ENCODE assay signal across 16 cellular contexts in genomic region chr20:58897493-58897892, GRCh38. TPM values are rescaled to one million over a fixed set of nuclear protein-coding genes. Genes with fewer than 3 reads are reported as not detected.
A peak's percentile ranks its signal among the peaks of the same experiment; 100 is the strongest.
DNase-seq lines count a peak whose midpoint lies in the region; ATAC-seq, FAIRE-seq and TF ChIP-seq lines count a peak whose summit lies in the region.
"Had no signal": no experiment of that assay in that cellular context is flagged by ENCODE, and none has a peak within 500 bp of the region (broad histone marks: within the 10 kb centered on the region; RNA-seq: fewer than 3 reads in every experiment).

No MANE protein-coding gene starts in this region.

- H3K27me3 ChIP-seq in HepG2 (ENCODE audit: control insufficient read depth in 1 of 2, insufficient read depth in 2 of 2, low read length in 2 of 2), result no peaks in the 10 kb centered on the region; a peak in 1 of 5 replicates
- H3K27me3 ChIP-seq in right lobe of liver, result no peaks in the 10 kb centered on the region
- H3K27me3 ChIP-seq in tibial artery, result no peaks in the 10 kb centered on the region
- H3K27me3 ChIP-seq: tibial nerve had no signal

- CTCF ChIA-PET in HepG2 (lab: Yijun Ruan, JAX; ENCODE audit: low intra/inter-chr PET ratio, low total read pairs), result no interaction called here

- intact Hi-C loops in HepG2 (cut with micrococcal nuclease; ENCODE audit: unreplicated experiment) (loop anchor here (10.0 kb wide), 1 partner anchor 243 kb away; the partner anchor contains the start of gene STX16), right lobe of liver (cut with DNase I) (loop anchor here in 1 of 2 donors (10.0 kb wide), 2 partner anchors 117 to 147 kb away; partner anchors contain the start of genes PRELID3B and TUBB1), tibial artery (cut with DNase I; ENCODE audit: low total_unique reads) (no loop called here)

- no peaks in the 10 kb centered on the region for H3K9me3 ChIP-seq in HepG2 (ENCODE audit: low read length)
- no peaks in the 10 kb centered on the region for H3K9me3 ChIP-seq in right lobe of liver
- no peaks in the 10 kb centered on the region for H3K9me3 ChIP-seq in tibial artery
- H3K9me3 ChIP-seq: tibial nerve had no signal

- H3K4me3 ChIP-seq in HepG2 (replicated peaks in 1 of 3; ENCODE audit: insufficient read depth in 1 of 3, low read depth in 2 of 3, low read length in 3 of 3) (no peak overlapping the region), right lobe of liver (no peak overlapping the region), tibial artery (no peak overlapping the region)
- H3K4me3 ChIP-seq: tibial nerve had no signal

- no peak for ATAC-seq in HepG2
- ATAC-seq in right lobe of liver, result no peak
- ATAC-seq in GM18909 (IDR thresholded peaks at IDR 0.05; ENCODE audit: poor library complexity, unreplicated experiment), result no peak
- ATAC-seq: SK-N-SH treated with all-trans-retinoic acid at 6 μM for 48 hours had no signal

- no peaks in the 10 kb centered on the region for H3K27me3 Mint-ChIP-seq in activated naive CD8-positive, alpha-beta T cell
- no peaks in the 10 kb centered on the region for H3K27me3 Mint-ChIP-seq in mesothelial cell of epicardium (ENCODE audit: low read depth)

- FAIRE-seq in HepG2 (lab: Jason Lieb, UNC), result no peak
- FAIRE-seq: islet of Langerhans had no signal

- no peak overlapping the region for H3K9ac ChIP-seq in HepG2 (ENCODE audit: insufficient read depth, low read depth, low read length)

- H3K27ac Mint-ChIP-seq in activated naive CD8-positive, alpha-beta T cell, result peak overlapping the region; percentile 92
- H3K27ac Mint-ChIP-seq in mesothelial cell of epicardium, result peak overlapping the region; percentile 77

- WGBS in HepG2 (ENCODE audit: low lambda C conversion rate), result 97% methylated on average over 4 of the region's 4 CpGs
- 72% methylated on average over 4 of the region's 4 CpGs for WGBS in right lobe of liver (ENCODE audit: insufficient coverage, low coverage, low lambda C conversion rate, missing lambda C conversion rate)

- H4K20me1 ChIP-seq in HepG2 (ENCODE audit: insufficient read depth, low read length), result peaks cover 94% of the 10 kb centered on the region

- no peak for TF ChIP-seq RAD21 in HepG2 (CRISPR knock-in tag; IDR thresholded peaks at IDR 0.05)

- POLR2A ChIA-PET in HepG2 (lab: Yijun Ruan, JAX), result interaction anchor here (1.1 kb wide), 1 partner anchor 83 kb away, joined by 3 read pairs; the partner anchor contains the start of gene NELFCD

- no peaks in the 10 kb centered on the region for H3K9me3 Mint-ChIP-seq in activated naive CD8-positive, alpha-beta T cell (ENCODE audit: low read depth)
- H3K9me3 Mint-ChIP-seq in mesothelial cell of epicardium, result no peaks in the 10 kb centered on the region

- TF ChIP-seq POLR2A in HepG2 (IDR thresholded peaks at IDR 0.05; ENCODE audit: insufficient read depth in 1 of 2, low read depth in 2 of 2, low read length in 2 of 2) (no peak), right lobe of liver (IDR thresholded peaks at IDR 0.05) (no peak)

- TF ChIP-seq CTCF in HepG2 (CRISPR knock-in tag; IDR thresholded peaks at IDR 0.05) (no peak), right lobe of liver (IDR thresholded peaks at IDR 0.05) (no peak), mesothelial cell of epicardium (IDR thresholded peaks at IDR 0.05; ENCODE audit: unreplicated experiment) (no peak), tibial artery (IDR thresholded peaks at IDR 0.05) (no peak)

- no peak overlapping the region for H3K27ac ChIP-seq in HepG2 (ENCODE audit: extremely low read length, insufficient read depth, low read length)
- H3K27ac ChIP-seq in right lobe of liver, result no peak overlapping the region
- H3K27ac ChIP-seq in tibial artery, result peak overlapping the region; percentile 40 to 100
- H3K27ac ChIP-seq: epithelial cell of prostate had no signal

- TF ChIP-seq EP300 in HepG2 (IDR thresholded peaks at IDR 0.05; ENCODE audit: low read depth in 2 of 2, low read length in 2 of 2), result no peak
- TF ChIP-seq EP300 in HepG2 (CRISPR knock-in tag; IDR thresholded peaks at IDR 0.05; ENCODE audit: borderline replicate concordance), result no peak

- H3K4me1 Mint-ChIP-seq in activated naive CD8-positive, alpha-beta T cell (ENCODE audit: low read depth), result peaks cover 76% of the 10 kb centered on the region
- H3K4me1 Mint-ChIP-seq in mesothelial cell of epicardium, result peaks cover 89% of the 10 kb centered on the region

- peaks cover 25 to 66% of the 10 kb centered on the region in 2 experiments for H3K36me3 ChIP-seq in HepG2 (replicated peaks in 1 of 2; ENCODE audit: control insufficient read depth in 1 of 2, insufficient read depth in 2 of 2, low read length in 2 of 2)
- peaks cover 0 to 21% (median 2%) of the 10 kb centered on the region in 4 donors for H3K36me3 ChIP-seq in right lobe of liver
- H3K36me3 ChIP-seq in tibial artery, result peaks cover 0 to 12% (median 12%) of the 10 kb centered on the region in 3 donors

- peaks cover 8% of the 10 kb centered on the region for H3K36me3 Mint-ChIP-seq in activated naive CD8-positive, alpha-beta T cell
- peaks cover 6% of the 10 kb centered on the region for H3K36me3 Mint-ChIP-seq in mesothelial cell of epicardium

- BruUV-seq in HepG2 (replicated peaks; lab: Mats Ljungman, UMichigan), result no TSS peak

- DNase-seq in HepG2 (ENCODE audit: low spot score) (no peak), right lobe of liver (no peak), mesothelial cell of epicardium (ENCODE audit: low spot score in 2 of 2, unreplicated experiment in 2 of 2) (no peak), tibial artery (no peak), NCI-H2107 treated with DMSO at 0.1 percent for 48 hours (lab: John Stamatoyannopoulos, UW; ENCODE audit: unreplicated experiment) (no peak), mesenteric fat pad (ENCODE audit: low spot score) (no peak)
- DNase-seq: activated CD4-positive, alpha-beta T cell treated with anti-CD3 and anti-CD28 coated beads, Interleukin-2, amount 50 U/mL, for 4 hours; AML-193; NCI-H1436; posterior cingulate gyrus had no signal

- H3K4me1 ChIP-seq in HepG2 (ENCODE audit: insufficient read depth, low read length) (peaks cover 34% of the 10 kb centered on the region), right lobe of liver (peaks cover 0 to 31% (median 14%) of the 10 kb centered on the region in 4 donors), tibial artery (peaks cover 0 to 96% (median 74%) of the 10 kb centered on the region in 4 donors)

- H3K4me3 Mint-ChIP-seq in activated naive CD8-positive, alpha-beta T cell, result peak overlapping the region; percentile 59
- no peak overlapping the region for H3K4me3 Mint-ChIP-seq in mesothelial cell of epicardium

- no peak overlapping the region for H3K4me2 ChIP-seq in HepG2 (ENCODE audit: low read depth, low read length)

- in situ Hi-C loops in HepG2 (cut with HindIII; ENCODE audit: extremely low pct_ligation_motif_present, low pct_unique_long_range_greater_than_20kb), result no loop called here

- H2AFZ ChIP-seq in HepG2 (ENCODE audit: low read length), result no peak overlapping the region

- peaks cover 99% of the 10 kb centered on the region for H3K79me2 ChIP-seq in HepG2 (ENCODE audit: insufficient read depth, low read length)

RNA-seq across cellular contexts. Expression of gene GNAS, which starts 45.0 kb away (rescaled TPM):
- total RNA-seq in HepG2 (2016; rRNA removed; fragmentation: Illumina TruSeq; extraction: Trizol) (382 and 407 TPM in 2 replicates), right lobe of liver (100 to 1,000 TPM; 254 to 400 (median 287) TPM), mesothelial cell of epicardium (1,218 to 1,240 TPM (median 1,226 TPM) in 3 replicates), mesenteric fat pad (697 TPM)
- 604 and 617 TPM in 2 replicates for total RNA-seq in HepG2 (2016; cell fraction: cytosol; rRNA removed; fragmentation: Illumina TruSeq; extraction: Trizol; ENCODE audit: low read depth)
- total RNA-seq in HepG2 (2016; cell fraction: insoluble cytoplasmic fraction; rRNA removed; fragmentation: Illumina TruSeq; extraction: Trizol), result 369 and 397 TPM in 2 replicates
- total RNA-seq in HepG2 (2016; cell fraction: membrane; rRNA removed; fragmentation: Illumina TruSeq; extraction: Trizol), result 887 and 1,010 TPM in 2 replicates
- total RNA-seq in HepG2 (2016; cell fraction: nucleus; rRNA removed; fragmentation: Illumina TruSeq; extraction: Trizol), result 281 and 324 TPM in 2 replicates
- 1,008 and 1,029 TPM in 2 replicates for polyA plus RNA-seq in HepG2 (2011; rRNA removed)
- polyA plus RNA-seq in HepG2 (2011; cell fraction: cytosol; rRNA removed), result 1,419 and 1,481 TPM in 2 replicates
- 1,285 and 1,363 TPM in 2 replicates for polyA plus RNA-seq in HepG2 (2011; cell fraction: nucleus; rRNA removed)
- 1,216 and 1,583 TPM in 2 replicates for polyA plus RNA-seq in HepG2 (2012)
- polyA plus RNA-seq in HepG2 (2016; cell fraction: cytosol; fragmentation: Illumina TruSeq; extraction: Trizol; ENCODE audit: low read depth), result 2,019 and 2,103 TPM in 2 replicates
- 991 and 1,223 TPM in 2 replicates for polyA plus RNA-seq in HepG2 (2016; cell fraction: insoluble cytoplasmic fraction; fragmentation: Illumina TruSeq; extraction: Trizol; ENCODE audit: low read depth)
- 2,245 and 2,285 TPM in 2 replicates for polyA plus RNA-seq in HepG2 (2016; cell fraction: membrane; fragmentation: Illumina TruSeq; extraction: Trizol; ENCODE audit: low read depth)
- 1,096 and 1,140 TPM in 2 replicates for polyA plus RNA-seq in HepG2 (2016; cell fraction: nucleus; fragmentation: Illumina TruSeq; extraction: Trizol; ENCODE audit: insufficient read depth, low read depth)
- 1,501 and 1,552 TPM in 2 replicates for polyA minus RNA-seq in HepG2 (2011; rRNA and poly(A)+ RNA removed; ENCODE audit: low replicate concordance)
- 671 and 731 TPM in 2 replicates for polyA minus RNA-seq in HepG2 (2011; cell fraction: cytosol; rRNA and poly(A)+ RNA removed)
- polyA minus RNA-seq in HepG2 (2011; cell fraction: nucleus; rRNA and poly(A)+ RNA removed), result 391 and 498 TPM in 2 replicates

RNA-seq across cellular contexts. Expression of gene GNAS-AS1, which starts 46.8 kb away (rescaled TPM):
- total RNA-seq in HepG2 (2016; rRNA removed; fragmentation: Illumina TruSeq; extraction: Trizol) (not detected in 2 replicates), right lobe of liver (under 1 TPM in 3 of 6 experiments, not detected in 3; 0.23 to 0.37 (median 0.27) TPM), mesothelial cell of epicardium (5.8 to 6.3 TPM (median 5.9 TPM) in 3 replicates), mesenteric fat pad (0.42 TPM)
- total RNA-seq in HepG2 (2016; cell fraction: cytosol; rRNA removed; fragmentation: Illumina TruSeq; extraction: Trizol; ENCODE audit: low read depth), result not detected in 2 replicates
- total RNA-seq in HepG2 (2016; cell fraction: insoluble cytoplasmic fraction; rRNA removed; fragmentation: Illumina TruSeq; extraction: Trizol), result not detected in 2 replicates
- total RNA-seq in HepG2 (2016; cell fraction: membrane; rRNA removed; fragmentation: Illumina TruSeq; extraction: Trizol), result not detected in 2 replicates
- not detected in 2 replicates for total RNA-seq in HepG2 (2016; cell fraction: nucleus; rRNA removed; fragmentation: Illumina TruSeq; extraction: Trizol)
- polyA plus RNA-seq in HepG2 (2011; rRNA removed), result not detected in 2 replicates
- not detected in 2 replicates for polyA plus RNA-seq in HepG2 (2011; cell fraction: cytosol; rRNA removed)
- 0.06 and 0.23 TPM in 2 replicates for polyA plus RNA-seq in HepG2 (2011; cell fraction: nucleus; rRNA removed)
- polyA plus RNA-seq in HepG2 (2012), result not detected in 2 replicates
- polyA plus RNA-seq in HepG2 (2016; cell fraction: cytosol; fragmentation: Illumina TruSeq; extraction: Trizol; ENCODE audit: low read depth), result not detected in 2 replicates
- polyA plus RNA-seq in HepG2 (2016; cell fraction: insoluble cytoplasmic fraction; fragmentation: Illumina TruSeq; extraction: Trizol; ENCODE audit: low read depth), result not detected in 2 replicates
- polyA plus RNA-seq in HepG2 (2016; cell fraction: membrane; fragmentation: Illumina TruSeq; extraction: Trizol; ENCODE audit: low read depth), result not detected in 2 replicates
- not detected in 2 replicates for polyA plus RNA-seq in HepG2 (2016; cell fraction: nucleus; fragmentation: Illumina TruSeq; extraction: Trizol; ENCODE audit: insufficient read depth, low read depth)
- 0.49 TPM in 1 of 2 replicates, not detected in the other for polyA minus RNA-seq in HepG2 (2011; rRNA and poly(A)+ RNA removed; ENCODE audit: low replicate concordance)
- polyA minus RNA-seq in HepG2 (2011; cell fraction: cytosol; rRNA and poly(A)+ RNA removed), result not detected in 2 replicates
- 0.26 and 0.37 TPM in 2 replicates for polyA minus RNA-seq in HepG2 (2011; cell fraction: nucleus; rRNA and poly(A)+ RNA removed)

Comparison
In these comparisons a context has a peak if more than half of its experiments do, and no peak if none do; other contexts are left out.
1. H3K27ac ChIP-seq: peak in tibial artery (2 of 2); none in HepG2 (single experiment) and right lobe of liver (0 of 3).